12 cellular contexts compared by ENCODE assay signal in the genomic region with DNA sequence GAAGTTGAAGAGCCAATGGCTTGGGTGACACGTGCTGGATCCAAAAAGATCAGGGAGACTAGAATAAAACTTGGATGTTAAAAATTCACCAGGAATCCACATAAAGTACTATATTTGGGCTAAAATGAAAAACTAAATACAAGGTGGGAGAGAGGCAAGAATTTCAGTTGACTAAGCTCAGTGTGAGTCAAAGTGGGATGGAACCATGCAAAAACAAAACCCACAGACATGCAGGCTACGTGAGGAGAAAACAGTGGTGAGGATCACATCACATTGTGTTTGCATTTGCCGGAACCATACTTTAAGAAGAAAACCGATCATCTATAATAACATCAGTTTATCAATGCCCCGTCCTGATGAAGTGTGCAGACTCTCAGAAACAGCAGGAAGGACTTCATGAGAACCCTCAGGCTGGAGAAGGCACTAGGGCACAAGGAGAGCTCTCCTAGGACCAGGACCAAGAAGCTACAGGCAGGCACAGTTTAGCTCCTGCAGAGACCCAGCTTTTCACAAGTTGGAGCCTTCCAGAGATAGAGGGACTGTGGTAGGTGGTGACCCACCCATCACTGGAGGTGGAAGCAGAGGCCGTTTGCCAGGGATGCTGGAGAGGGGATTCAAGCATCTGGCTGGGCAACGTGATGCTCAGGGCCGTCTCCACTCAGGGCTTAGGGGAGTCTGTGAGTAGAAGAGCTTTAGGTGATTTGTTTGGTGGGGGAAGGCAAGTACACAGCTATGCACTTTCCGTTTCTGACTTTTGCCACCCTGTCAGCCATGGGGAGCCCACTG. TPM values are rescaled to one million over a fixed set of nuclear protein-coding genes. Genes with fewer than 3 reads are reported as not detected.
DNase-seq lines count a peak whose midpoint lies in the region; ATAC-seq and TF ChIP-seq lines count a peak whose summit lies in the region.
"Had no signal": no experiment of that assay in that cellular context is flagged by ENCODE, and none has a peak within 500 bp of the region (broad histone marks: within the 10 kb centered on the region; RNA-seq: fewer than 3 reads in every experiment).

No MANE protein-coding gene starts in this region.

- H3K4me1 Mint-ChIP-seq in natural killer cell treated with Interleukin-12 subunit alpha and Interleukin-12 subunit beta and Interleukin-15 and Interleukin-18, amount 100 ng/mL, for 72 hours (ENCODE audit: low read depth in 2 of 2) = peaks cover 3 to 14% of the 10 kb centered on the region in 2 donors
- peaks cover 0 to 7% of the 10 kb centered on the region in 2 donors for H3K4me1 Mint-ChIP-seq in natural killer cell
- peaks cover 0 to 7% of the 10 kb centered on the region in 2 donors for H3K4me1 Mint-ChIP-seq in effector memory CD8-positive, alpha-beta T cell (ENCODE audit: low read depth in 2 of 2)

- intact Hi-C loops in natural killer cell (cut with micrococcal nuclease) (no loop called here), left lung (cut with DNase I) (no loop called here)

- no peaks in the 10 kb centered on the region for H3K36me3 ChIP-seq in left lung
- H3K36me3 ChIP-seq: suprapubic skin had no signal

- H3K27me3 ChIP-seq in left lung = no peaks in the 10 kb centered on the region
- H3K27me3 ChIP-seq: heart right ventricle, suprapubic skin had no signal

- H3K4me1 ChIP-seq in left lung = peaks cover 3 to 4% of the 10 kb centered on the region in 2 donors

- H3K9me3 Mint-ChIP-seq in natural killer cell treated with Interleukin-12 subunit alpha and Interleukin-12 subunit beta and Interleukin-15 and Interleukin-18, amount 100 ng/mL, for 72 hours = no peaks in the 10 kb centered on the region
- no peaks in the 10 kb centered on the region for H3K9me3 Mint-ChIP-seq in natural killer cell
- no peaks in the 10 kb centered on the region for H3K9me3 Mint-ChIP-seq in effector memory CD8-positive, alpha-beta T cell

- no peak overlapping the region for H3K27ac ChIP-seq in left lung
- H3K27ac ChIP-seq: suprapubic skin had no signal

- in situ Hi-C loops in astrocyte of the spinal cord (cut with HindIII; ENCODE audit: low sequenced_read_pairs) = no loop called here

- ATAC-seq in natural killer cell treated with Interleukin-12 subunit alpha and Interleukin-12 subunit beta and Interleukin-15 and Interleukin-18, amount 100 ng/mL, for 72 hours = peak; percentile 4 to 65
- ATAC-seq in natural killer cell = no peak
- ATAC-seq in HG03342 (IDR thresholded peaks at IDR 0.05; ENCODE audit: unreplicated experiment) = peak; percentile 47
- no peak for ATAC-seq in left lung
- no peak for ATAC-seq in GM21786 (IDR thresholded peaks at IDR 0.05; ENCODE audit: unreplicated experiment)
- ATAC-seq in effector memory CD8-positive, alpha-beta T cell (replicated peaks) = no peak

- peak overlapping the region; percentile 20 for H3K4me3 Mint-ChIP-seq in natural killer cell treated with Interleukin-12 subunit alpha and Interleukin-12 subunit beta and Interleukin-15 and Interleukin-18, amount 100 ng/mL, for 72 hours
- no peak overlapping the region for H3K4me3 Mint-ChIP-seq in natural killer cell
- no peak overlapping the region for H3K4me3 Mint-ChIP-seq in effector memory CD8-positive, alpha-beta T cell

- DNase-seq in natural killer cell treated with Interleukin-12 subunit alpha and Interleukin-12 subunit beta and Interleukin-15 and Interleukin-18, amount 100 ng/mL, for 72 hours (ENCODE audit: low spot score) = no peak
- no peak for DNase-seq in natural killer cell
- peak; percentile 51 for DNase-seq in astrocyte of the spinal cord (ENCODE audit: low read depth, low spot score)
- no peak for DNase-seq in left lung
- DNase-seq in effector memory CD8-positive, alpha-beta T cell = no peak
- no peak for DNase-seq in NCI-H1417 (lab: John Stamatoyannopoulos, UW)
- DNase-seq: heart right ventricle, posterior cingulate gyrus had no signal

- no peaks in the 10 kb centered on the region for H3K9me3 ChIP-seq in left lung
- H3K9me3 ChIP-seq: heart right ventricle, suprapubic skin had no signal

- H3K27me3 Mint-ChIP-seq in natural killer cell treated with Interleukin-12 subunit alpha and Interleukin-12 subunit beta and Interleukin-15 and Interleukin-18, amount 100 ng/mL, for 72 hours = peaks cover 18 to 24% of the 10 kb centered on the region in 2 donors
- H3K27me3 Mint-ChIP-seq in natural killer cell (ENCODE audit: low read depth in 2 of 2) = peaks cover 4 to 23% of the 10 kb centered on the region in 2 donors
- H3K27me3 Mint-ChIP-seq in effector memory CD8-positive, alpha-beta T cell = peaks cover 35 to 58% of the 10 kb centered on the region in 2 donors

- no peaks in the 10 kb centered on the region for H3K36me3 Mint-ChIP-seq in natural killer cell treated with Interleukin-12 subunit alpha and Interleukin-12 subunit beta and Interleukin-15 and Interleukin-18, amount 100 ng/mL, for 72 hours
- H3K36me3 Mint-ChIP-seq in natural killer cell = no peaks in the 10 kb centered on the region
- H3K36me3 Mint-ChIP-seq in effector memory CD8-positive, alpha-beta T cell (ENCODE audit: insufficient read depth) = no peaks in the 10 kb centered on the region

- H3K4me3 ChIP-seq in astrocyte of the spinal cord (ENCODE audit: low read depth, low read length) (no peak overlapping the region), left lung (no peak overlapping the region)
- H3K4me3 ChIP-seq: lung, suprapubic skin had no signal

- TF ChIP-seq CTCF in natural killer cell (IDR thresholded peaks at IDR 0.05) (no peak), astrocyte of the spinal cord (IDR thresholded peaks at IDR 0.05; ENCODE audit: low read depth, low read length) (no peak), left lung (IDR thresholded peaks at IDR 0.05) (no peak)

- H3K27ac Mint-ChIP-seq in natural killer cell treated with Interleukin-12 subunit alpha and Interleukin-12 subunit beta and Interleukin-15 and Interleukin-18, amount 100 ng/mL, for 72 hours = no peak overlapping the region
- no peak overlapping the region for H3K27ac Mint-ChIP-seq in natural killer cell
- no peak overlapping the region for H3K27ac Mint-ChIP-seq in effector memory CD8-positive, alpha-beta T cell

RNA-seq across cellular contexts. Expression of gene NR2E3, which starts 29.0 kb away (rescaled TPM):
- total RNA-seq in natural killer cell treated with Interleukin-12 subunit alpha and Interleukin-12 subunit beta and Interleukin-15 and Interleukin-18, amount 100 ng/mL, for 72 hours = not detected
- total RNA-seq in natural killer cell = not detected
- total RNA-seq in left lung = under 1 TPM; 0.61 to 0.76 TPM

Comparison
In these comparisons a context has a peak if more than half of its experiments do, and no peak if none do; other contexts are left out.
1. ATAC-seq: peak in natural killer cell treated with Interleukin-12 subunit alpha and Interleukin-12 subunit beta and Interleukin-15 and Interleukin-18, amount 100 ng/mL, for 72 hours (2 of 2) and HG03342 (single experiment); none in natural killer cell (0 of 3), left lung (single experiment), GM21786 (single experiment) and effector memory CD8-positive, alpha-beta T cell (single experiment).